ENCODE assay signal across 25 cellular contexts in the genomic region with DNA sequence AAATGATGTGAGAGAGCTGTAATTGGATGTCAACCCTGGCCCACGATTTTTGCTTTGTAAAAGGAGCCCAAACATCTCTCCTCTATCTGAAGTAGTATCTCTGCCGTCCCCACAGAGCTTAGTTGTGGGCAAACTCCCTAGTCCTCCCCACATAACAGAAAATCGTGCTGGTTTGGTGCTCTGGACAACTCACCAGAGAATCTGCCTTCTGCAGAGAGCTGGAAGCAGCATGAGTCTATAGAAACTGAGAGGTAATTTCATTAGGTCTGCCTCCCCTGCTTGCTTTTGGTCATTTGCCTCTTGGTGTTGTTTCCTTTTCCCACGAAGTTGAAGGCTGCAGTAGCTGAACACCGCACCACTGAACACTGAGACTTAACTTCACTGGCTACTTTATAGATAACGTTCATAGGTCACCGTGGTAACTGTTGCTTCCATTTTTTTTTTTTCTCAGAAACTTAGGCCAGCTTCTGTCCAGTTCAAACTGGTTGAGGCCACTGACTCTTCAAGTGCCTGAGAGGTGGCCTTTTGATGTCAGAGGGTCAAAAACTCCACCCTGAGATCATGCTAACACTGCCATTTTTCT. TPM values are rescaled to one million over a fixed set of nuclear protein-coding genes. Genes with fewer than 3 reads are reported as not detected.
DNase-seq lines count a peak whose midpoint lies in the region; ATAC-seq, FAIRE-seq and TF ChIP-seq lines count a peak whose summit lies in the region.
"Had no signal": no experiment of that assay in that cellular context is flagged by ENCODE, and none has a peak within 500 bp of the region (broad histone marks: within the 10 kb centered on the region; RNA-seq: fewer than 3 reads in every experiment).

No MANE protein-coding gene starts in this region.

- H3K36me3 Mint-ChIP-seq in GM23338 (ENCODE audit: low read depth): no peaks in the 10 kb centered on the region
- no peaks in the 10 kb centered on the region for H3K36me3 Mint-ChIP-seq in endodermal cell (ENCODE audit: low read depth)

- DNase-seq in GM23338 (ENCODE audit: low spot score): no peak
- no peak for DNase-seq in GM12878 (ENCODE audit: low read depth, low spot score)
- DNase-seq in endodermal cell: no peak
- no peak for DNase-seq in ovary
- DNase-seq in esophagus squamous epithelium (lab: John Stamatoyannopoulos, UW): no peak
- DNase-seq in NOMO-1 (lab: John Stamatoyannopoulos, UW; ENCODE audit: unreplicated experiment in 2 of 2): no peak
- DNase-seq: activated CD8-positive, alpha-beta T cell treated with anti-CD3 and anti-CD28 coated beads for 36 hours; activated naive CD4-positive, alpha-beta T cell treated with anti-CD3 and anti-CD28 coated beads, Interleukin-2, amount 50 U/mL, for 16 hours; amygdala; effector memory CD4-positive, alpha-beta T cell; gastrocnemius medialis; left cardiac atrium; MM.1S; NCI-H2029 treated with DMSO at 0.1 percent for 48 hours; NCI-H2227 treated with DMSO at 0.1 percent for 48 hours; NCI-H748 treated with DMSO at 0.1 percent for 48 hours; pancreas had no signal

- no peak overlapping the region for H3K4me3 ChIP-seq in GM23338
- H3K4me3 ChIP-seq in GM12878: no peak overlapping the region
- no peak overlapping the region for H3K4me3 ChIP-seq in mesodermal cell (ENCODE audit: extremely low read depth, insufficient read depth, low read length, poor library complexity, severe bottlenecking)
- no peak overlapping the region for H3K4me3 ChIP-seq in endodermal cell (ENCODE audit: low read length)
- no peak overlapping the region for H3K4me3 ChIP-seq in ovary
- H3K4me3 ChIP-seq in esophagus squamous epithelium: no peak overlapping the region
- H3K4me3 ChIP-seq: esophagus muscularis mucosa, gastrocnemius medialis, pancreas, right atrium auricular region, SK-N-MC, tibial nerve had no signal

- no peaks in the 10 kb centered on the region for H3K9me2 ChIP-seq in GM23338 (ENCODE audit: insufficient read depth)

- SMC1A ChIA-PET in GM12878 (lab: Charles Lee; ENCODE audit: uncharacterized antibody, unreplicated experiment): interaction anchor here (0.6 to 9.9 kb wide), 8 partner anchors 10 to 994 kb away, joined by 3 to 96 read pairs (median 3); no protein-coding TSS in a partner anchor

- H3K9ac ChIP-seq in GM12878 (ENCODE audit: control insufficient read depth, insufficient read depth, low read length) (no peak overlapping the region), endodermal cell (ENCODE audit: extremely low read depth, low read length, poor library complexity, severe bottlenecking) (no peak overlapping the region)

- peaks cover 2% of the 10 kb centered on the region for H3K27me3 Mint-ChIP-seq in GM23338 (ENCODE audit: insufficient read depth, low read depth, poor library complexity)
- peaks cover 37% of the 10 kb centered on the region for H3K27me3 Mint-ChIP-seq in endodermal cell (ENCODE audit: insufficient read depth)
- H3K27me3 Mint-ChIP-seq: activated CD8-positive, alpha-beta T cell treated with anti-CD3 and anti-CD28 coated beads for 36 hours had no signal

- CTCF ChIA-PET in GM12878 (lab: Yijun Ruan, JAX): interaction anchor here (0.6 to 1.9 kb wide), 4 partner anchors 14 to 160 kb away, joined by 3 to 5 read pairs (median 4); no protein-coding TSS in a partner anchor

- H3K9me3 Mint-ChIP-seq in GM23338 (no peaks in the 10 kb centered on the region), endodermal cell (no peaks in the 10 kb centered on the region)
- H3K9me3 Mint-ChIP-seq: activated CD8-positive, alpha-beta T cell treated with anti-CD3 and anti-CD28 coated beads for 36 hours; activated T-helper 17 cell treated with anti-CD3 and anti-CD28 coated beads, Interleukin-2, amount 50 U/mL, for 72 hours; T-helper 1 cell treated with Interleukin-12 subunit alpha and Interleukin-12 subunit beta and Interleukin-4 antibody, amounts not matched to agents 30 μg/mL and 1 μg/mL, for 36 hours had no signal

- H2AFZ ChIP-seq in GM23338 (peak overlapping the region; percentile 19; the same call in 1 of the 2 replicates), GM12878 (ENCODE audit: control insufficient read depth, low read depth, low read length) (no peak overlapping the region)

- H3K36me3 ChIP-seq in GM23338 (ENCODE audit: insufficient read depth) (no peaks in the 10 kb centered on the region), GM12878 (ENCODE audit: control insufficient read depth in 2 of 2, insufficient read depth in 2 of 2, low read length in 1 of 2) (no peaks in the 10 kb centered on the region), mesodermal cell (ENCODE audit: control insufficient read depth, insufficient read depth, low read length) (no peaks in the 10 kb centered on the region), endodermal cell (ENCODE audit: control insufficient read depth, insufficient read depth, low read length) (no peaks in the 10 kb centered on the region), ovary (no peaks in the 10 kb centered on the region), esophagus squamous epithelium (no peaks in the 10 kb centered on the region)
- H3K36me3 ChIP-seq: esophagus muscularis mucosa, gastrocnemius medialis, pancreas, right atrium auricular region, tibial nerve had no signal

- H3K27ac Mint-ChIP-seq in GM23338: no peak overlapping the region
- H3K27ac Mint-ChIP-seq in endodermal cell: no peak overlapping the region
- H3K27ac Mint-ChIP-seq: activated CD8-positive, alpha-beta T cell treated with anti-CD3 and anti-CD28 coated beads for 36 hours; activated T-helper 17 cell treated with anti-CD3 and anti-CD28 coated beads, Interleukin-2, amount 50 U/mL, for 72 hours; T-helper 1 cell treated with Interleukin-12 subunit alpha and Interleukin-12 subunit beta and Interleukin-4 antibody, amounts not matched to agents 30 μg/mL and 1 μg/mL, for 36 hours had no signal

- TF ChIP-seq POLR2A in GM12878 (IDR thresholded peaks at IDR 0.05; ENCODE audit: low read depth, low read length) (no peak), ovary (IDR thresholded peaks at IDR 0.05) (no peak), esophagus squamous epithelium (IDR thresholded peaks at IDR 0.05) (no peak)

- H3K27me3 ChIP-seq in GM23338 (ENCODE audit: insufficient read depth) (no peaks in the 10 kb centered on the region), GM12878 (replicated peaks in 1 of 2; ENCODE audit: control insufficient read depth in 2 of 2, insufficient read depth in 2 of 2, low read length in 1 of 2) (no peaks in the 10 kb centered on the region), endodermal cell (ENCODE audit: control insufficient read depth, insufficient read depth, low read length, poor library complexity, severe bottlenecking) (peaks cover 32% of the 10 kb centered on the region), ovary (no peaks in the 10 kb centered on the region), esophagus squamous epithelium (peaks cover 0 to 10% (median 0%) of the 10 kb centered on the region in 4 donors)
- H3K27me3 ChIP-seq: esophagus muscularis mucosa, gastrocnemius medialis, pancreas, right atrium auricular region, tibial nerve had no signal

- no peak for ATAC-seq in GM23338
- no peak for ATAC-seq in GM12878
- ATAC-seq: activated CD8-positive, alpha-beta T cell treated with anti-CD3 and anti-CD28 coated beads for 36 hours; activated T-helper 17 cell treated with anti-CD3 and anti-CD28 coated beads, Interleukin-2, amount 50 U/mL, for 72 hours; gastrocnemius medialis; left cardiac atrium; pancreas had no signal

- WGBS in GM12878 (ENCODE audit: insufficient coverage, insufficient replicate concordance, low lambda C conversion rate, missing lambda C conversion rate): 42% methylated on average over 7 of the region's 7 CpGs
- WGBS in mesodermal cell (ENCODE audit: insufficient coverage in 2 of 2), 2 experiments: 76 to 77% methylated on average over 5 to 6 of the region's 7 CpGs
- 74 to 84% methylated on average over 5 to 7 of the region's 7 CpGs for WGBS in endodermal cell (ENCODE audit: insufficient coverage in 1 of 2, insufficient read length in 1 of 2), 2 experiments
- 31 to 40% (median 35%) methylated on average over 7 of the region's 7 CpGs for WGBS in ovary, 3 donors
- 65 to 66% methylated on average over 7 of the region's 7 CpGs for WGBS in esophagus squamous epithelium, 2 donors

- FAIRE-seq in GM12878 (lab: Jason Lieb, UNC): no peak
- FAIRE-seq: H54, pancreas had no signal

- no peak for TF ChIP-seq CTCF in GM23338 (conservative IDR thresholded peaks at IDR 0.05; ENCODE audit: low read depth in 2 of 2)
- TF ChIP-seq CTCF in GM12878 (IDR thresholded peaks at IDR 0.05 in 2 of 3, conservative IDR thresholded peaks at IDR 0.05 in 1 of 3; ENCODE audit: control insufficient read depth in 2 of 3, extremely low read depth in 1 of 3, insufficient read depth in 1 of 3, low read depth in 3 of 3, low read length in 3 of 3): no peak
- TF ChIP-seq CTCF in endodermal cell (conservative IDR thresholded peaks at IDR 0.05): no peak
- no peak for TF ChIP-seq CTCF in ovary (IDR thresholded peaks at IDR 0.05)
- TF ChIP-seq CTCF in esophagus squamous epithelium (IDR thresholded peaks at IDR 0.05): no peak

- H3K4me3 Mint-ChIP-seq in GM23338: no peak overlapping the region
- H3K4me3 Mint-ChIP-seq in endodermal cell: no peak overlapping the region
- H3K4me3 Mint-ChIP-seq: activated CD8-positive, alpha-beta T cell treated with anti-CD3 and anti-CD28 coated beads for 36 hours; activated T-helper 17 cell treated with anti-CD3 and anti-CD28 coated beads, Interleukin-2, amount 50 U/mL, for 72 hours; T-helper 1 cell treated with Interleukin-12 subunit alpha and Interleukin-12 subunit beta and Interleukin-4 antibody, amounts not matched to agents 30 μg/mL and 1 μg/mL, for 36 hours had no signal

- H3F3A ChIP-seq in GM23338 (replicated peaks; ENCODE audit: low read depth): no peaks in the 10 kb centered on the region

- POLR2A ChIA-PET in GM12878 (lab: Charles Lee): interaction anchor here (1.4 to 1.8 kb wide), 2 partner anchors 10 to 17 kb away, joined by 4 to 5 read pairs; no protein-coding TSS in a partner anchor

- H3K4me1 ChIP-seq in GM23338 (ENCODE audit: insufficient read depth) (peaks cover 8% of the 10 kb centered on the region), GM12878 (ENCODE audit: control insufficient read depth, insufficient read depth, low read length) (peaks cover 26% of the 10 kb centered on the region), mesodermal cell (ENCODE audit: control insufficient read depth, insufficient read depth, low read length, poor library complexity, severe bottlenecking) (peaks cover 30% of the 10 kb centered on the region), endodermal cell (ENCODE audit: control insufficient read depth, insufficient read depth, low read length) (peaks cover 4% of the 10 kb centered on the region), ovary (ENCODE audit: insufficient read depth) (peaks cover 3% of the 10 kb centered on the region), esophagus squamous epithelium (peaks cover 2 to 26% (median 5%) of the 10 kb centered on the region in 3 donors)

- no peak for TF ChIP-seq RAD21 in GM12878 (IDR thresholded peaks at IDR 0.05; ENCODE audit: insufficient read depth, low read depth, low read length)

- no TSS peak for BruUV-seq in GM12878 (replicated peaks; lab: Mats Ljungman, UMichigan)

- H3K27ac ChIP-seq in GM23338 (ENCODE audit: low read depth) (no peak overlapping the region), GM12878 (ENCODE audit: control insufficient read depth, insufficient read depth) (no peak overlapping the region), mesodermal cell (ENCODE audit: low read depth, low read length, severe bottlenecking) (peak overlapping the region; percentile 57), endodermal cell (ENCODE audit: low read depth, low read length) (no peak overlapping the region), ovary (no peak overlapping the region), esophagus squamous epithelium (no peak overlapping the region)
- H3K27ac ChIP-seq: esophagus muscularis mucosa, gastrocnemius medialis, pancreas, right atrium auricular region, SK-N-MC, tibial nerve had no signal

- in situ Hi-C loops in GM12878 (cut with MboI): loop anchor here (10.0 to 25.0 kb wide), 3 partner anchors 594 to 1712 kb away; a partner anchor contains a TSS

- H3K9me3 ChIP-seq in GM12878 (replicated peaks; ENCODE audit: control insufficient read depth, insufficient read depth, low read length) (no peaks in the 10 kb centered on the region), mesodermal cell (ENCODE audit: control insufficient read depth, low read length) (no peaks in the 10 kb centered on the region), endodermal cell (ENCODE audit: control insufficient read depth, low read length) (no peaks in the 10 kb centered on the region), ovary (no peaks in the 10 kb centered on the region), esophagus squamous epithelium (no peaks in the 10 kb centered on the region)
- H3K9me3 ChIP-seq: esophagus muscularis mucosa, gastrocnemius medialis, pancreas, right atrium auricular region, tibial nerve had no signal

- RAD21 ChIA-PET in GM12878 (lab: Charles Lee; ENCODE audit: unreplicated experiment): interaction anchor here (1.5 to 1.9 kb wide), 3 partner anchors 9 to 50 kb away, joined by 3 to 9 read pairs (median 4); no protein-coding TSS in a partner anchor

- peaks cover 14% of the 10 kb centered on the region for H3K4me1 Mint-ChIP-seq in GM23338
- peaks cover 39% of the 10 kb centered on the region for H3K4me1 Mint-ChIP-seq in endodermal cell
- H3K4me1 Mint-ChIP-seq: activated T-helper 17 cell treated with anti-CD3 and anti-CD28 coated beads, Interleukin-2, amount 50 U/mL, for 72 hours had no signal

- no peak for TF ChIP-seq EP300 in GM12878 (IDR thresholded peaks at IDR 0.05; ENCODE audit: borderline replicate concordance in 1 of 2, control insufficient read depth in 1 of 2, low read depth in 2 of 2, low read length in 2 of 2)
- no peak for TF ChIP-seq EP300 in ovary (IDR thresholded peaks at IDR 0.05)

- H3K79me2 ChIP-seq in GM23338 (replicated peaks; ENCODE audit: insufficient read depth) (peaks cover 11% of the 10 kb centered on the region), GM12878 (ENCODE audit: control insufficient read depth, insufficient read depth, low read length) (peaks cover 3% of the 10 kb centered on the region; the same call in 1 of the 2 replicates)

- intact Hi-C loops in GM12878 (cut with micrococcal nuclease; ENCODE audit: unreplicated experiment): loop anchor here (10.0 kb wide), 2 partner anchors 496 to 594 kb away; no protein-coding TSS in a partner anchor
- intact Hi-C loops in ovary (cut with DNase I): no loop called here
- intact Hi-C loops in esophagus squamous epithelium (cut with DNase I): no loop called here

- H4K20me1 ChIP-seq in GM23338 (replicated peaks; ENCODE audit: insufficient read depth) (peaks cover under 1% of the 10 kb centered on the region; the same call in 1 of the 2 replicates), GM12878 (ENCODE audit: control insufficient read depth, insufficient read depth) (no peaks in the 10 kb centered on the region)

- no peak overlapping the region for H3K4me2 ChIP-seq in GM23338
- H3K4me2 ChIP-seq in GM12878 (ENCODE audit: control insufficient read depth, insufficient read depth): 0 out of 2 replicates have a peak overlapping the region, but pooled peaks have one; percentile 17

RNA-seq across cellular contexts. Expression of a gene that starts 3.3 kb away (rescaled TPM):
- 174 and 202 TPM in 2 replicates for total RNA-seq in GM23338 (2014; rRNA removed; shearing (Covaris generic))
- polyA plus RNA-seq in GM23338 (2016; fragmentation: Nextera tagmentation; extraction: Ambion mirVana) (187 and 194 TPM in 2 replicates), GM12878 (2011; rRNA removed) (74.6 and 93.5 TPM in 2 replicates), GM12878 (2014; fragmentation: Illumina TruSeq; extraction: Trizol) (80.0 and 86.4 TPM in 2 replicates), GM12878 (2014; fragmentation: Nextera tagmentation; extraction: Ambion mirVana) (10 to 100 TPM; 30.3 to 45.2 TPM), GM12878 (2014; rRNA removed) (57.3 and 61.1 TPM in 2 replicates), GM12878 (2016; fragmentation: Nextera tagmentation; extraction: Ambion mirVana) (10 to 100 TPM; 61.0 to 68.6 TPM), ovary (10 to 100 TPM; 24.5 to 35.1 TPM)
- total RNA-seq in GM12878 (2013; cell fraction: nucleolus; rRNA removed): 142 and 155 TPM in 2 replicates
- total RNA-seq in GM12878 (2014; rRNA removed) (68.3 and 82.0 TPM in 2 replicates), GM12878 (2014; rRNA removed; fragmentation: Illumina TruSeq; extraction: Trizol) (85.3 and 92.2 TPM in 2 replicates), GM12878 (2021) (68.5 and 72.7 TPM in 2 replicates), endodermal cell (10 to 100 TPM; 39.5 to 41.1 TPM), ovary (10 to 100 TPM; 16.8 to 29.2 (median 26.8) TPM), esophagus squamous epithelium (10 to 100 TPM in 2 of 4 donors, 1 to 10 TPM in 2; 5.0 to 21.6 (median 12.8) TPM)
- polyA plus RNA-seq in GM12878 (2011; ENCODE audit: low read depth): 36.7 TPM
- polyA plus RNA-seq in GM12878 (2011; cell fraction: cytosol; rRNA removed): 39.9 and 47.6 TPM in 2 replicates
- polyA plus RNA-seq in GM12878 (2011; cell fraction: nucleus; rRNA removed): 170 and 252 TPM in 2 replicates
- polyA plus RNA-seq in GM12878 (2012): 40.2 and 48.5 TPM in 2 replicates
- 84.2 and 97.1 TPM in 2 replicates for polyA minus RNA-seq in GM12878 (2011; rRNA and poly(A)+ RNA removed)
- polyA minus RNA-seq in GM12878 (2011; cell fraction: cytosol; rRNA and poly(A)+ RNA removed): 24.9 and 25.8 TPM in 2 replicates
- 70.0 and 106 TPM in 2 replicates for polyA minus RNA-seq in GM12878 (2011; cell fraction: nucleus; rRNA and poly(A)+ RNA removed)
- 11.1 TPM for polyA plus RNA-seq in mesodermal cell (2013, experiment 1 of 2)
- polyA plus RNA-seq in mesodermal cell (2013, experiment 2 of 2): 11.1 TPM
- 50.0 TPM for polyA plus RNA-seq in endodermal cell (2013, experiment 1 of 2)
- polyA plus RNA-seq in endodermal cell (2013, experiment 2 of 2): 42.4 TPM
